ENCODE assay signal across 1 cellular context in genomic region chr1:91404151-91405012, GRCh38.
TF ChIP-seq lines count a peak whose summit lies in the region.

HFM1 (minus strand) TSS chr1:91404837; CDS start chr1:91401082, 3,755 bp downstream.

TF ChIP-seq in HEK293, 187 proteins besides CTCF, POLR2A, EP300 and RAD21 (continued from another document):
- peak; percentile 98 for TF ChIP-seq PATZ1 (tag by site-specific recombination; IDR thresholded peaks at IDR 0.05)
- TF ChIP-seq ZNF629 (tag by site-specific recombination; IDR thresholded peaks at IDR 0.05) = 0 out of 2 replicates have a peak, but pooled peaks have one; percentile 50
- peak; percentile 93 for TF ChIP-seq ZNF398 (tag by site-specific recombination; IDR thresholded peaks at IDR 0.05)
- TF ChIP-seq SCRT2 (tag by site-specific recombination; IDR thresholded peaks at IDR 0.05) = no peak
- peak; percentile 69; the same call in 1 of the 2 replicates for TF ChIP-seq ZNF2 (tag by site-specific recombination; IDR thresholded peaks at IDR 0.05)
- TF ChIP-seq MZF1 (tag by site-specific recombination; IDR thresholded peaks at IDR 0.05; ENCODE audit: borderline replicate concordance) = peak; percentile 14; the same call in 1 of the 2 replicates
- TF ChIP-seq REPIN1 (tag by site-specific recombination; IDR thresholded peaks at IDR 0.05; ENCODE audit: low read depth) = peak; percentile 51; the same call in 1 of the 2 replicates
- TF ChIP-seq MEIS1 (CRISPR knock-in tag; IDR thresholded peaks at IDR 0.05; ENCODE audit: borderline replicate concordance) = no peak
- 0 out of 2 replicates have a peak, but pooled peaks have one; percentile 14 for TF ChIP-seq ZNF580 (tag by site-specific recombination; IDR thresholded peaks at IDR 0.05)
- peak; percentile 94 for TF ChIP-seq ZNF341 (tag by site-specific recombination; IDR thresholded peaks at IDR 0.05; ENCODE audit: low read depth)
- peak; percentile 26; the same call in 1 of the 2 replicates for TF ChIP-seq ZNF792 (tag by site-specific recombination; IDR thresholded peaks at IDR 0.05)
- peak; percentile 32; the same call in 1 of the 2 replicates for TF ChIP-seq ZNF146 (tag by site-specific recombination; IDR thresholded peaks at IDR 0.05)
- no peak for TF ChIP-seq ZNF132 (tag by site-specific recombination; IDR thresholded peaks at IDR 0.05; ENCODE audit: borderline replicate concordance)
- TF ChIP-seq GLIS1 (tag by site-specific recombination; IDR thresholded peaks at IDR 0.05) = peak; percentile 93
- no peak for TF ChIP-seq ZNF707 (tag by site-specific recombination; IDR thresholded peaks at IDR 0.05)
- no peak for TF ChIP-seq ZNF26 (tag by site-specific recombination; IDR thresholded peaks at IDR 0.05)
- peak; percentile 43; the same call in 1 of the 2 replicates for TF ChIP-seq ZNF76 (tag by site-specific recombination; IDR thresholded peaks at IDR 0.05; ENCODE audit: borderline replicate concordance, low read depth)
- TF ChIP-seq ZNF214 (tag by site-specific recombination; IDR thresholded peaks at IDR 0.05; ENCODE audit: borderline replicate concordance) = no peak
- peak; percentile 87 for TF ChIP-seq ZNF335 (tag by site-specific recombination; conservative IDR thresholded peaks at IDR 0.05)
- TF ChIP-seq SP7 (tag by site-specific recombination; IDR thresholded peaks at IDR 0.05) = peak; percentile 78
- TF ChIP-seq ZSCAN5A (tag by site-specific recombination; IDR thresholded peaks at IDR 0.05) = peak; percentile 72; the same call in 1 of the 2 replicates
- peak; percentile 87 for TF ChIP-seq ZSCAN30 (tag by site-specific recombination; IDR thresholded peaks at IDR 0.05)
- TF ChIP-seq ZBTB8A (tag by site-specific recombination; IDR thresholded peaks at IDR 0.05) = peak; percentile 97
